9 cellular contexts compared by ENCODE assay signal in genomic region chr1:226820935-226821718, GRCh38. TPM values are rescaled to one million over a fixed set of nuclear protein-coding genes. Genes with fewer than 3 reads are reported as not detected.
DNase-seq lines count a peak whose midpoint lies in the region; ATAC-seq, FAIRE-seq and TF ChIP-seq lines count a peak whose summit lies in the region.
"Had no signal": no experiment of that assay in that cellular context is flagged by ENCODE, and none has a peak within 500 bp of the region (broad histone marks: within the 10 kb centered on the region; RNA-seq: fewer than 3 reads in every experiment).

No MANE protein-coding gene starts in this region.

- H3K27me3 ChIP-seq in bronchial epithelial cell (ENCODE audit: control insufficient read depth, insufficient read depth, low read length) (no peaks in the 10 kb centered on the region), Karpas-422 (ENCODE audit: low read length) (no peaks in the 10 kb centered on the region)

- TF ChIP-seq CTCF in bronchial epithelial cell (IDR thresholded peaks at IDR 0.05; ENCODE audit: insufficient read depth, low read length, severe bottlenecking), result no peak

- no peaks in the 10 kb centered on the region for H3K79me2 ChIP-seq in Karpas-422 (ENCODE audit: low read length)

- H3K9ac ChIP-seq in Karpas-422 (ENCODE audit: low read length), result no peak overlapping the region

- H3K27me3 Mint-ChIP-seq in naive thymus-derived CD8-positive, alpha-beta T cell, result no peaks in the 10 kb centered on the region
- H3K27me3 Mint-ChIP-seq: activated naive CD4-positive, alpha-beta T cell treated with anti-CD3 and anti-CD28 coated beads, Interleukin-2, amount 50 U/mL, for 24 hours had no signal

- no peak overlapping the region for H3K4me2 ChIP-seq in Karpas-422 (ENCODE audit: low read depth, low read length, poor library complexity, severe bottlenecking)

- no peaks in the 10 kb centered on the region for H3K9me2 ChIP-seq in Karpas-422 (replicated peaks; ENCODE audit: insufficient read depth, low read length)

- peak; percentile 69 for DNase-seq in HPDE6-E6E7 (ENCODE audit: extremely low spot score)
- peak; percentile 95 for DNase-seq in bronchial epithelial cell (ENCODE audit: low read depth)
- peak; percentile 83 for DNase-seq in kidney tubule cell (ENCODE audit: low spot score)
- DNase-seq in substantia nigra (lab: John Stamatoyannopoulos, UW), result peak in 12 of 49 donors; percentile 10 to 47 (median 27)
- no peak for DNase-seq in naive thymus-derived CD8-positive, alpha-beta T cell
- DNase-seq in HuH-7 (ENCODE audit: low spot score), result no peak
- no peak for DNase-seq in Karpas-422

- no peaks in the 10 kb centered on the region for H3K9me3 ChIP-seq in Karpas-422 (ENCODE audit: low read length)

- no peaks in the 10 kb centered on the region for H3K36me3 Mint-ChIP-seq in naive thymus-derived CD8-positive, alpha-beta T cell
- H3K36me3 Mint-ChIP-seq: activated naive CD4-positive, alpha-beta T cell treated with anti-CD3 and anti-CD28 coated beads, Interleukin-2, amount 50 U/mL, for 24 hours had no signal

- H3K27ac ChIP-seq in substantia nigra (ENCODE audit: low read depth, low read length, poor library complexity, severe bottlenecking) (peak overlapping the region; percentile 51), Karpas-422 (ENCODE audit: low read length) (no peak overlapping the region)

- H3K9me3 Mint-ChIP-seq in naive thymus-derived CD8-positive, alpha-beta T cell, result no peaks in the 10 kb centered on the region
- H3K9me3 Mint-ChIP-seq: activated naive CD4-positive, alpha-beta T cell treated with anti-CD3 and anti-CD28 coated beads, Interleukin-2, amount 50 U/mL, for 24 hours had no signal

- peaks cover 42% of the 10 kb centered on the region for H3K4me1 ChIP-seq in Karpas-422 (ENCODE audit: low read length)

- no peak overlapping the region for H3K4me3 Mint-ChIP-seq in naive thymus-derived CD8-positive, alpha-beta T cell
- H3K4me3 Mint-ChIP-seq: activated naive CD4-positive, alpha-beta T cell treated with anti-CD3 and anti-CD28 coated beads, Interleukin-2, amount 50 U/mL, for 24 hours had no signal

- H3K36me3 ChIP-seq in bronchial epithelial cell (ENCODE audit: control insufficient read depth, insufficient read depth, low read length) (no peaks in the 10 kb centered on the region), Karpas-422 (ENCODE audit: insufficient read depth, low read length) (no peaks in the 10 kb centered on the region)

- H2AFZ ChIP-seq in Karpas-422 (ENCODE audit: low read length), result no peak overlapping the region

- H3K4me3 ChIP-seq in bronchial epithelial cell (ENCODE audit: low read depth, low read length), result no peak overlapping the region
- H3K4me3 ChIP-seq in Karpas-422 (ENCODE audit: low read length), result no peak overlapping the region

- FAIRE-seq in bronchial epithelial cell (lab: Jason Lieb, UNC), result peak; percentile 77

- H4K20me1 ChIP-seq in Karpas-422 (ENCODE audit: insufficient read depth, low read depth, low read length), result peaks cover 5% of the 10 kb centered on the region; the same call in 1 of the 2 replicates

- POLR2A ChIA-PET in naive thymus-derived CD8-positive, alpha-beta T cell (lab: Charles Lee), result interaction anchor here (0.6 kb wide), 1 partner anchor 68 kb away, joined by 3 read pairs; no protein-coding TSS in a partner anchor

- peaks cover 15 to 33% (median 23%) of the 10 kb centered on the region in 4 donors for H3K4me1 Mint-ChIP-seq in naive thymus-derived CD8-positive, alpha-beta T cell

- ATAC-seq in HG02763 (IDR thresholded peaks at IDR 0.05; ENCODE audit: unreplicated experiment), result no peak
- ATAC-seq in naive thymus-derived CD8-positive, alpha-beta T cell, result no peak

- peak overlapping the region in 1 of 10 donors; percentile 21 for H3K27ac Mint-ChIP-seq in naive thymus-derived CD8-positive, alpha-beta T cell
- H3K27ac Mint-ChIP-seq: activated naive CD4-positive, alpha-beta T cell treated with anti-CD3 and anti-CD28 coated beads, Interleukin-2, amount 50 U/mL, for 24 hours had no signal

RNA-seq across cellular contexts. Expression of gene PSEN2, which starts 49.3 kb away (rescaled TPM):
- 20.3 and 20.6 TPM in 2 replicates for total RNA-seq in bronchial epithelial cell
- 1 to 10 TPM; 3.7 to 3.9 TPM for total RNA-seq in naive thymus-derived CD8-positive, alpha-beta T cell
- 1 to 10 TPM; 1.5 to 3.8 (median 2.5) TPM for polyA plus RNA-seq in naive thymus-derived CD8-positive, alpha-beta T cell
- not detected in 2 replicates for total RNA-seq in Karpas-422 (2014; rRNA removed; shearing (Covaris generic); ENCODE audit: low replicate concordance)

Comparison
In these comparisons a context has a peak if more than half of its experiments do, and no peak if none do; other contexts are left out.
1. DNase-seq: peak in HPDE6-E6E7 (single experiment), bronchial epithelial cell (single experiment) and kidney tubule cell (single experiment); none in naive thymus-derived CD8-positive, alpha-beta T cell (0 of 10), HuH-7 (single experiment) and Karpas-422 (single experiment).